ENCODE assay signal across 11 cellular contexts in genomic region chr12:121784460-121784859, GRCh38. TPM values are rescaled to one million over a fixed set of nuclear protein-coding genes. Genes with fewer than 3 reads are reported as not detected.
DNase-seq lines count a peak whose midpoint lies in the region; ATAC-seq and TF ChIP-seq lines count a peak whose summit lies in the region.
"Had no signal": no experiment of that assay in that cellular context is flagged by ENCODE, and none has a peak within 500 bp of the region (broad histone marks: within the 10 kb centered on the region; RNA-seq: fewer than 3 reads in every experiment).

No MANE protein-coding gene starts in this region.

- CTCF ChIA-PET in MCF 10A (lab: Yijun Ruan, JAX): interaction anchor here (0.5 to 17.2 kb wide), 7 partner anchors 8 to 105 kb away, joined by 3 to 301 read pairs (median 4); partner anchors contain the start of gene RHOF

- no peaks in the 10 kb centered on the region for H3K27me3 ChIP-seq in breast epithelium
- no peaks in the 10 kb centered on the region for H3K27me3 ChIP-seq in foreskin keratinocyte
- H3K27me3 ChIP-seq in vagina: no peaks in the 10 kb centered on the region

- H3K36me3 Mint-ChIP-seq in MCF 10A (ENCODE audit: insufficient read depth, unreplicated experiment): peaks cover 18% of the 10 kb centered on the region
- H3K36me3 Mint-ChIP-seq in activated T-cell treated with anti-CD3 and anti-CD28 coated beads, Interleukin-2, amount 50 U/mL, for 72 hours (ENCODE audit: insufficient read depth in 2 of 2): peaks cover 6 to 24% of the 10 kb centered on the region in 2 donors

- POLR2A ChIA-PET in MCF 10A (lab: Yijun Ruan, JAX): interaction anchor here (0.8 to 9.2 kb wide), 4 partner anchors 13 to 72 kb away, joined by 3 to 167 read pairs (median 7); partner anchors contain the start of genes RHOF and TMEM120B

- H3K4me3 Mint-ChIP-seq in MCF 10A (ENCODE audit: unreplicated experiment): peak overlapping the region; percentile 19
- peak overlapping the region; percentile 81 to 89 for H3K4me3 Mint-ChIP-seq in activated T-cell treated with anti-CD3 and anti-CD28 coated beads, Interleukin-2, amount 50 U/mL, for 72 hours
- H3K4me3 Mint-ChIP-seq: nephron had no signal

- H3K4me3 ChIP-seq in breast epithelium: no peak overlapping the region
- no peak overlapping the region for H3K4me3 ChIP-seq in vagina

- H3K4me1 ChIP-seq in breast epithelium (no peaks in the 10 kb centered on the region), foreskin keratinocyte (peaks cover 21% of the 10 kb centered on the region), vagina (peaks cover 43% of the 10 kb centered on the region)

- peak; percentile 10 to 22 for ATAC-seq in activated T-cell treated with anti-CD3 and anti-CD28 coated beads, Interleukin-2, amount 50 U/mL, for 72 hours (replicated peaks in 1 of 2)
- peak; percentile 60 for ATAC-seq in foreskin keratinocyte
- no peak for ATAC-seq in HG03045 (IDR thresholded peaks at IDR 0.05; ENCODE audit: unreplicated experiment)
- ATAC-seq in HG03439 (IDR thresholded peaks at IDR 0.05; ENCODE audit: unreplicated experiment): no peak

- peaks cover 23% of the 10 kb centered on the region for H3K4me1 Mint-ChIP-seq in MCF 10A (ENCODE audit: insufficient read depth, unreplicated experiment)
- peaks cover 92% of the 10 kb centered on the region for H3K4me1 Mint-ChIP-seq in activated T-cell treated with anti-CD3 and anti-CD28 coated beads, Interleukin-2, amount 50 U/mL, for 72 hours (ENCODE audit: low read depth)

- no peaks in the 10 kb centered on the region for H3K27me3 Mint-ChIP-seq in MCF 10A (ENCODE audit: insufficient read depth, unreplicated experiment)
- no peaks in the 10 kb centered on the region for H3K27me3 Mint-ChIP-seq in activated T-cell treated with anti-CD3 and anti-CD28 coated beads, Interleukin-2, amount 50 U/mL, for 72 hours (ENCODE audit: low read depth)

- no TSS peak for BruUV-seq in MCF 10A (replicated peaks; lab: Mats Ljungman, UMichigan)

- DNase-seq in MCF 10A (ENCODE audit: unreplicated experiment) (peak; percentile 95), breast epithelium (ENCODE audit: low spot score in 2 of 2) (no peak), foreskin keratinocyte (peak; percentile 86 to 93), vagina (ENCODE audit: extremely low spot score in 2 of 2) (no peak), T-helper 9 cell (no peak)
- no peak for DNase-seq in activated T-cell treated with anti-CD3 and anti-CD28 coated beads, Interleukin-2, amount 50 U/mL, for 72 hours
- DNase-seq: COR-L47, NCI-H524 had no signal

- no peaks in the 10 kb centered on the region for H3K9me3 Mint-ChIP-seq in MCF 10A (ENCODE audit: unreplicated experiment)
- no peaks in the 10 kb centered on the region for H3K9me3 Mint-ChIP-seq in activated T-cell treated with anti-CD3 and anti-CD28 coated beads, Interleukin-2, amount 50 U/mL, for 72 hours
- H3K9me3 Mint-ChIP-seq: nephron had no signal

- TF ChIP-seq CTCF in MCF 10A (IDR thresholded peaks at IDR 0.05; ENCODE audit: unreplicated experiment) (no peak), breast epithelium (IDR thresholded peaks at IDR 0.05) (no peak), foreskin keratinocyte (conservative IDR thresholded peaks at IDR 0.05) (no peak), vagina (IDR thresholded peaks at IDR 0.05) (no peak)

- H3K9me3 ChIP-seq in breast epithelium: no peaks in the 10 kb centered on the region
- no peaks in the 10 kb centered on the region for H3K9me3 ChIP-seq in vagina

- H3K27ac Mint-ChIP-seq in MCF 10A (ENCODE audit: low read depth, unreplicated experiment): peak overlapping the region; percentile 36
- peak overlapping the region; percentile 95 for H3K27ac Mint-ChIP-seq in activated T-cell treated with anti-CD3 and anti-CD28 coated beads, Interleukin-2, amount 50 U/mL, for 72 hours

- no peak overlapping the region for H3K27ac ChIP-seq in breast epithelium
- H3K27ac ChIP-seq in foreskin keratinocyte: peak overlapping the region; percentile 91
- H3K27ac ChIP-seq in vagina: peak overlapping the region; percentile 71

- no peaks in the 10 kb centered on the region for H3K36me3 ChIP-seq in breast epithelium
- no peaks in the 10 kb centered on the region for H3K36me3 ChIP-seq in vagina

- intact Hi-C loops in MCF 10A (cut with micrococcal nuclease) (no loop called here), breast epithelium (cut with DNase I; ENCODE audit: low total_unique reads) (no loop called here), vagina (cut with DNase I) (no loop called here)

- no peak for TF ChIP-seq POLR2A in breast epithelium (IDR thresholded peaks at IDR 0.05)
- no peak for TF ChIP-seq POLR2A in vagina (IDR thresholded peaks at IDR 0.05)

RNA-seq across cellular contexts. Expression of gene RHOF, which starts 9.0 kb away (rescaled TPM):
- total RNA-seq in MCF 10A (2022) (9.5 and 11.6 TPM in 2 replicates), breast epithelium (10 to 100 TPM in 2 of 3 donors, 1 to 10 TPM in 1; 5.8 to 13.1 (median 12.0) TPM), foreskin keratinocyte (5.0 and 5.5 TPM in 2 replicates), vagina (16.5 TPM)
- total RNA-seq in activated T-cell treated with anti-CD3 and anti-CD28 coated beads, Interleukin-2, amount 50 U/mL, for 72 hours: 100 to 1,000 TPM; 154 to 165 TPM
- polyA plus RNA-seq in foreskin keratinocyte: 4.8 and 6.0 TPM in 2 replicates

RNA-seq across cellular contexts. Expression of gene SETD1B, which starts 19.3 kb away (rescaled TPM):
- total RNA-seq in MCF 10A (2022) (19.7 and 19.9 TPM in 2 replicates), breast epithelium (1 to 10 TPM; 4.2 to 7.9 (median 6.1) TPM), foreskin keratinocyte (5.5 and 6.1 TPM in 2 replicates), vagina (10.6 TPM)
- 10 to 100 TPM; 20.3 to 21.2 TPM for total RNA-seq in activated T-cell treated with anti-CD3 and anti-CD28 coated beads, Interleukin-2, amount 50 U/mL, for 72 hours
- polyA plus RNA-seq in foreskin keratinocyte: 2.2 and 2.6 TPM in 2 replicates

Comparison
In these comparisons a context has a peak if more than half of its experiments do, and no peak if none do; other contexts are left out.
1. DNase-seq: peak in MCF 10A (single experiment) and foreskin keratinocyte (2 of 2); none in breast epithelium (0 of 2), activated T-cell treated with anti-CD3 and anti-CD28 coated beads, Interleukin-2, amount 50 U/mL, for 72 hours (0 of 2), vagina (0 of 2) and T-helper 9 cell (single experiment).
2. H3K27ac ChIP-seq: peak in foreskin keratinocyte (single experiment) and vagina (single experiment); none in breast epithelium (0 of 2).
3. ATAC-seq: peak in activated T-cell treated with anti-CD3 and anti-CD28 coated beads, Interleukin-2, amount 50 U/mL, for 72 hours (2 of 2) and foreskin keratinocyte (single experiment); none in HG03045 (single experiment) and HG03439 (single experiment).